8 cellular contexts compared by ENCODE assay signal in genomic region chr11:117098269-117099231, GRCh38. TPM values are rescaled to one million over a fixed set of nuclear protein-coding genes. Genes with fewer than 3 reads are reported as not detected.
A peak's percentile ranks its signal among the peaks of the same experiment; 100 is the strongest.
DNase-seq lines count a peak whose midpoint lies in the region; ATAC-seq lines count a peak whose summit lies in the region.

Gene SIK3, minus strand, starts transcription at chr11:117098428. Its CDS starts 13 bp downstream, at chr11:117098415.

- peak; percentile 81 for ATAC-seq in GM19025 (IDR thresholded peaks at IDR 0.05; ENCODE audit: low read depth, unreplicated experiment)
- ATAC-seq in HG03342 (IDR thresholded peaks at IDR 0.05; ENCODE audit: unreplicated experiment): peak; percentile 75

- peak; percentile 100 for DNase-seq in AG08396 (ENCODE audit: low spot score)
- DNase-seq in NCI-H446 treated with DMSO at 0.1 percent for 48 hours (lab: John Stamatoyannopoulos, UW): peak; percentile 87
- DNase-seq in activated CD4-positive, alpha-beta T cell treated with anti-CD3 and anti-CD28 coated beads for 24 hours (ENCODE audit: low read depth in 2 of 2): peak; percentile 84 to 90
- peak; percentile 99 for DNase-seq in cerebellum (ENCODE audit: low spot score)
- peak; percentile 93 for DNase-seq in kidney tubule cell (ENCODE audit: low spot score)
- DNase-seq in stimulated activated CD4-positive, alpha-beta T cell treated with anti-CD3 and anti-CD28 coated beads, Interleukin-1b, Interleukin-23, amount 100 ng/mL, for 1 hour (ENCODE audit: low read depth in 2 of 2): peak; percentile 78 to 89

RNA-seq across cellular contexts. Expression of gene SIK3, which starts in this region (rescaled TPM):
- total RNA-seq in cerebellum: 36.6 TPM

Comparison
In these comparisons a context has a peak if more than half of its experiments do, and no peak if none do; other contexts are left out.
1. Peak in every context shown above with its lines: DNase-seq and ATAC-seq.